In the genomic region with DNA sequence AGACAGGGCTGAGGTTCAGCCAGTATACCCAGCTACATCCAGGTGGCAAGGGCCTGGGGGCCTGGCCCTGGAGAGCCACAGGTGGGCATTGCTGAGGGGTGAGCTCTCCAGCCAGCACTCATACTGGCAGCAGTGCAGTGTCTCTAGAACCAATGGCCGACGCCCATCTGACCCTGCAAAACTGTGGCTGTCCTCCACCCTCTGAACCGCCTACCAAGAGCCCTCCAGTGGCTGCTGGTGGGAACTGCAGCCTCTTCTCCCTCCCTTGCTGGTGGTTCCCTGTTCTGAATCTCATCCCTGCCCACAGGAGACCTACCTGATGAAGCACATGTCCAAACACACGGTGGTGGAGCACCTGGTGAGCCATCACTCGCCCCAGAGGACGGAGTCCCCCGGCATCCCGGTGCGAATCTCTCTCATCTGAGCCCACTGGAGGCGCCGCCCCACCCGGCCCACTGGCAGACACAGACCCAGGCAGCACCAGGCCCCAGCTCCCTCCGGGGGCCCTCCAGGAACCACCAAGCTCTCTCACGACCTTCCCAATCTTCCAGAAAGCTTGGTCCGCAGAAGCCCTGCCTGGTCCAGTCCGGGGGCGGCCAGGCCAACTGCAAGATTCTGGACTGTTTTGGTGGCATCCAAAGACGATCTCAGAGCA, we compare ENCODE assay signal across 10 cellular contexts. TPM values are rescaled to one million over a fixed set of nuclear protein-coding genes. Genes with fewer than 3 reads are reported as not detected.
A peak's percentile ranks its signal among the peaks of the same experiment; 100 is the strongest.
DNase-seq lines count a peak whose midpoint lies in the region; ATAC-seq, FAIRE-seq and TF ChIP-seq lines count a peak whose summit lies in the region.
"Had no signal": no experiment of that assay in that cellular context is flagged by ENCODE, and none has a peak within 500 bp of the region (broad histone marks: within the 10 kb centered on the region; RNA-seq: fewer than 3 reads in every experiment).

No MANE protein-coding gene starts in this region.

- in situ Hi-C loops in GM12878 (cut with MboI) = loop anchor here (5.0 kb wide), 3 partner anchors 69 to 314 kb away; no protein-coding TSS in a partner anchor

- FAIRE-seq in GM12878 (lab: Jason Lieb, UNC) = peak; percentile 66
- FAIRE-seq: A204.1 had no signal

- intact Hi-C loops in GM12878 (cut with micrococcal nuclease; ENCODE audit: unreplicated experiment) = loop anchor here (5.0 kb wide), 2 partner anchors 161 to 186 kb away; no protein-coding TSS in a partner anchor

- CTCF ChIA-PET in GM12878 (lab: Yijun Ruan, JAX) = interaction anchor here (1.1 to 7.8 kb wide), 11 partner anchors 17 to 186 kb away, joined by 3 to 239 read pairs (median 4); a partner anchor contains a TSS

- no peaks in the 10 kb centered on the region for H3K9me3 ChIP-seq in GM12878 (replicated peaks; ENCODE audit: control insufficient read depth, insufficient read depth, low read length)

- no TSS peak for BruUV-seq in GM12878 (replicated peaks; lab: Mats Ljungman, UMichigan)

- TF ChIP-seq EP300 in GM12878 (IDR thresholded peaks at IDR 0.05; ENCODE audit: borderline replicate concordance in 1 of 2, control insufficient read depth in 1 of 2, low read depth in 2 of 2, low read length in 2 of 2) = no peak

- TF ChIP-seq CTCF in GM12878 (IDR thresholded peaks at IDR 0.05 in 2 of 3, conservative IDR thresholded peaks at IDR 0.05 in 1 of 3; ENCODE audit: control insufficient read depth in 2 of 3, extremely low read depth in 1 of 3, insufficient read depth in 1 of 3, low read depth in 3 of 3, low read length in 3 of 3) = peak; percentile 84 to 92 (median 87)

- POLR2A ChIA-PET in GM12878 (lab: Charles Lee) = no interaction called here

- 53% methylated on average over 18 of the region's 18 CpGs for WGBS in GM12878 (ENCODE audit: insufficient coverage, insufficient replicate concordance, low lambda C conversion rate, missing lambda C conversion rate)

- no peak overlapping the region for H3K9ac ChIP-seq in GM12878 (ENCODE audit: control insufficient read depth, insufficient read depth, low read length)

- H3K4me2 ChIP-seq in GM12878 (ENCODE audit: control insufficient read depth, insufficient read depth) = no peak overlapping the region

- H3K4me3 ChIP-seq in GM12878 = no peak overlapping the region

- peak; percentile 81 for DNase-seq in DMS 273 (lab: John Stamatoyannopoulos, UW; ENCODE audit: unreplicated experiment)
- no peak for DNase-seq in DMS 273 treated with DMSO at 0.1 percent for 48 hours (lab: John Stamatoyannopoulos, UW)
- DNase-seq in MV-4-11 (lab: John Stamatoyannopoulos, UW) = peak; percentile 58
- peak; percentile 26 for DNase-seq in T1000 (lab: John Stamatoyannopoulos, UW)
- DNase-seq in GM12878 (ENCODE audit: low read depth, low spot score) = no peak
- DNase-seq in iPS DF 19.7 (ENCODE audit: low read depth, low spot score) = peak; percentile 30
- peak; percentile 77 for DNase-seq in stimulated activated CD4-positive, alpha-beta T cell treated with anti-CD3 and anti-CD28 coated beads, Interleukin-15, amount 100 ng/mL, for 24 hours

- H3K4me1 ChIP-seq in GM12878 (ENCODE audit: control insufficient read depth, insufficient read depth, low read length) = no peaks in the 10 kb centered on the region

- peaks cover 0 to 3% of the 10 kb centered on the region in 2 experiments; a peak in 3 of 4 replicates for H3K36me3 ChIP-seq in GM12878 (ENCODE audit: control insufficient read depth in 2 of 2, insufficient read depth in 2 of 2, low read length in 1 of 2)

- no peaks in the 10 kb centered on the region for H4K20me1 ChIP-seq in GM12878 (ENCODE audit: control insufficient read depth, insufficient read depth)

- H3K27ac ChIP-seq in GM12878 (ENCODE audit: control insufficient read depth, insufficient read depth) = no peak overlapping the region
- H3K27ac ChIP-seq: epithelial cell of prostate had no signal

- TF ChIP-seq POLR2A in GM12878 (IDR thresholded peaks at IDR 0.05; ENCODE audit: low read depth, low read length) = no peak

- no peaks in the 10 kb centered on the region for H3K79me2 ChIP-seq in GM12878 (ENCODE audit: control insufficient read depth, insufficient read depth, low read length)

- no peak overlapping the region for H2AFZ ChIP-seq in GM12878 (ENCODE audit: control insufficient read depth, low read depth, low read length)

- RAD21 ChIA-PET in GM12878 (lab: Charles Lee; ENCODE audit: unreplicated experiment) = interaction anchor here (6.0 kb wide), 1 partner anchor 171 kb away, joined by 103 read pairs; a partner anchor contains a TSS

- no peaks in the 10 kb centered on the region for H3K27me3 ChIP-seq in GM12878 (replicated peaks in 1 of 2; ENCODE audit: control insufficient read depth in 2 of 2, insufficient read depth in 2 of 2, low read length in 1 of 2)

- SMC1A ChIA-PET in GM12878 (lab: Charles Lee; ENCODE audit: uncharacterized antibody, unreplicated experiment) = interaction anchor here (1.4 to 7.5 kb wide), 3 partner anchors 67 to 172 kb away, joined by 4 to 149 read pairs (median 71); a partner anchor contains a TSS

- TF ChIP-seq RAD21 in GM12878 (IDR thresholded peaks at IDR 0.05; ENCODE audit: insufficient read depth, low read depth, low read length) = peak; percentile 51; the same call in 1 of the 2 replicates

- ATAC-seq in GM12878 = peak; percentile 88
- no peak for ATAC-seq in HG02938 (IDR thresholded peaks at IDR 0.05; ENCODE audit: unreplicated experiment)

TF ChIP-seq in GM12878, 131 proteins besides CTCF, POLR2A, EP300 and RAD21:
- TF ChIP-seq SMC3 (IDR thresholded peaks at IDR 0.05; ENCODE audit: borderline replicate concordance, low read length) (peak; percentile 71), ZNF384 (IDR thresholded peaks at IDR 0.05; ENCODE audit: borderline replicate concordance, low read depth, low read length) (no peak), IKZF2 (IDR thresholded peaks at IDR 0.05) (no peak), SMARCA5 (IDR thresholded peaks at IDR 0.05) (0 out of 2 replicates have a peak, but pooled peaks have one; percentile 33), YY1 (IDR thresholded peaks at IDR 0.05; ENCODE audit: low read depth, low read length) (peak; percentile 80), SMAD1 (IDR thresholded peaks at IDR 0.05; ENCODE audit: low read depth, partially characterized antibody) (no peak), MEF2B (IDR thresholded peaks at IDR 0.05; ENCODE audit: partially characterized antibody, poor library complexity, severe bottlenecking) (no peak), MTA3 (IDR thresholded peaks at IDR 0.05; ENCODE audit: borderline replicate concordance, low read length) (no peak)

RNA-seq across cellular contexts. Expression of a gene that starts 22.1 kb away (rescaled TPM):
- total RNA-seq in GM12878 (2013; cell fraction: nucleolus; rRNA removed) = not detected in 2 replicates
- total RNA-seq in GM12878 (2014; rRNA removed) (not detected in 2 replicates), GM12878 (2014; rRNA removed; fragmentation: Illumina TruSeq; extraction: Trizol) (not detected in 2 replicates), GM12878 (2021) (not detected in 2 replicates)
- polyA plus RNA-seq in GM12878 (2011; ENCODE audit: low read depth) = not detected
- polyA plus RNA-seq in GM12878 (2011; rRNA removed) (not detected in 2 replicates), GM12878 (2014; fragmentation: Illumina TruSeq; extraction: Trizol) (not detected in 2 replicates), GM12878 (2014; fragmentation: Nextera tagmentation; extraction: Ambion mirVana) (not detected), GM12878 (2014; rRNA removed) (not detected in 2 replicates), GM12878 (2016; fragmentation: Nextera tagmentation; extraction: Ambion mirVana) (not detected)
- polyA plus RNA-seq in GM12878 (2011; cell fraction: cytosol; rRNA removed) = not detected in 2 replicates
- not detected in 2 replicates for polyA plus RNA-seq in GM12878 (2011; cell fraction: nucleus; rRNA removed)
- not detected in 2 replicates for polyA plus RNA-seq in GM12878 (2012)
- not detected in 2 replicates for polyA minus RNA-seq in GM12878 (2011; rRNA and poly(A)+ RNA removed)
- polyA minus RNA-seq in GM12878 (2011; cell fraction: cytosol; rRNA and poly(A)+ RNA removed) = not detected in 2 replicates
- not detected in 2 replicates for polyA minus RNA-seq in GM12878 (2011; cell fraction: nucleus; rRNA and poly(A)+ RNA removed)

RNA-seq across cellular contexts. Expression of a gene that starts 42.5 kb away (rescaled TPM):
- total RNA-seq in GM12878 (2013; cell fraction: nucleolus; rRNA removed) = 10.4 and 12.5 TPM in 2 replicates
- total RNA-seq in GM12878 (2014; rRNA removed) (8.2 and 11.1 TPM in 2 replicates), GM12878 (2014; rRNA removed; fragmentation: Illumina TruSeq; extraction: Trizol) (4.0 and 5.5 TPM in 2 replicates), GM12878 (2021) (20.2 and 22.8 TPM in 2 replicates)
- polyA plus RNA-seq in GM12878 (2011; ENCODE audit: low read depth) = 2.4 TPM
- polyA plus RNA-seq in GM12878 (2011; rRNA removed) (1.5 and 3.5 TPM in 2 replicates), GM12878 (2014; fragmentation: Illumina TruSeq; extraction: Trizol) (3.2 and 6.7 TPM in 2 replicates), GM12878 (2014; fragmentation: Nextera tagmentation; extraction: Ambion mirVana) (1 to 10 TPM in 1 of 2 experiments, under 1 TPM in 1; 0.74 to 1.5 TPM), GM12878 (2014; rRNA removed) (14.4 and 20.1 TPM in 2 replicates), GM12878 (2016; fragmentation: Nextera tagmentation; extraction: Ambion mirVana) (10 to 100 TPM; 19.5 to 21.4 TPM)
- 2.7 and 4.4 TPM in 2 replicates for polyA plus RNA-seq in GM12878 (2011; cell fraction: cytosol; rRNA removed)
- polyA plus RNA-seq in GM12878 (2011; cell fraction: nucleus; rRNA removed) = 6.4 and 9.9 TPM in 2 replicates
- polyA plus RNA-seq in GM12878 (2012) = 7.5 and 7.9 TPM in 2 replicates
- 4.5 and 5.8 TPM in 2 replicates for polyA minus RNA-seq in GM12878 (2011; rRNA and poly(A)+ RNA removed)
- 2.5 and 4.5 TPM in 2 replicates for polyA minus RNA-seq in GM12878 (2011; cell fraction: cytosol; rRNA and poly(A)+ RNA removed)
- polyA minus RNA-seq in GM12878 (2011; cell fraction: nucleus; rRNA and poly(A)+ RNA removed) = 4.0 and 5.5 TPM in 2 replicates

Comparison
In these comparisons a context has a peak if more than half of its experiments do, and no peak if none do; other contexts are left out.
1. DNase-seq: peak in DMS 273 (single experiment), MV-4-11 (single experiment), T1000 (single experiment), iPS DF 19.7 (single experiment) and stimulated activated CD4-positive, alpha-beta T cell treated with anti-CD3 and anti-CD28 coated beads, Interleukin-15, amount 100 ng/mL, for 24 hours (single experiment); none in DMS 273 treated with DMSO at 0.1 percent for 48 hours (single experiment) and GM12878 (single experiment).